Comparison of ENCODE assay signal across 9 cellular contexts in the genomic region with DNA sequence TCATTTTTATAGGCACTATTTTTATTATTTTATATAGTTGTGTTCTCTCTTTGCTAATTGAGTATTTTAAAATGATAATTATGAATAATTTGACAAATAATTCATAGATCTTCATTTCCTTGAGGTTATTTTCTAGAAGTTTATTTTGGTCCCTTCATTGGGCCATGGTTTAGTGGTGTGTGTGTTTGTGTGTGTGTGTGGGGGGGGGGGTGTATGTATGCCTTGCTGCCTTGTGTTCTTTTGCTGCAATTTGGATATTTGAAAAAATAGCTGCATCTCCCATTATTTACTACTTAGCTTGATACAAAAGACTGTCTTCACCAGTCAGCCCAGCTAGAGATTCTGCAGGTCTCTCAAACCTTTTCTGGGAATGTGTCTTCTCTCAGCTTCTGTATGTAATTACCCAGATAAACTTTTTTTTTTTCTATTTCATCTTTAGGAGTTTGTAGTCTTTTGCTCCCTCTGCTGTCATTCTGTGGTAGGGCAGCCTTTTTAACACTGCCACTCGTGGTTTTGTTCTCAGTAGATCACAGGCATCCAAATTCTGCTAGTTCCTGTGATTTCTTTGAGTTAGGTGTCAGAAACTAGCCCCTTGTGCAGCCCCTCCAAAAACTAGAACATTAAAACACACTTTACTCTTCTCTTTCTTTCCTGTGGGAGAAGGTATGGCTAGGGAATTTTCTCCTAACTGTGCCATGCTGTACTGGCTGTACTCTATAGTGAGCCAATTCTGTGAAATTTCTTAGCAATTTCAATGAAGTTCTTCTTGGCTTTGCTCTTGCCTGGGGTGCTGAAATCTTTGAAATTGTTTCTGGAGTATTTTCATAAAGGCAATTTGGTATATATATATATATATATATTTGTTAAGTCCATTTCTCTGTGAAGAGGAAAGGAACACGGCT. TPM values are rescaled to one million over a fixed set of nuclear protein-coding genes. Genes with fewer than 3 reads are reported as not detected.
DNase-seq lines count a peak whose midpoint lies in the region; ATAC-seq, FAIRE-seq and TF ChIP-seq lines count a peak whose summit lies in the region.
"Not testable (repeated sequence)": the region's sequence is repeated elsewhere in the genome, so short reads cannot be mapped to it uniquely, and the experiment has no call there.
"Had no signal": no experiment of that assay in that cellular context is flagged by ENCODE, and none has a peak within 500 bp of the region (broad histone marks: within the 10 kb centered on the region; RNA-seq: fewer than 3 reads in every experiment).

No MANE protein-coding gene starts in this region.

- not testable (repeated sequence) for H3K4me2 ChIP-seq in keratinocyte (ENCODE audit: control insufficient read depth, extremely low read depth, insufficient read depth, low read depth, low read length)

- not testable (repeated sequence) for H3K9me1 ChIP-seq in keratinocyte (ENCODE audit: control insufficient read depth, extremely low read depth, insufficient read depth, low read length)

- H3K27ac Mint-ChIP-seq in chondrocyte (ENCODE audit: unreplicated experiment) = not testable (repeated sequence)

- H3K27me3 ChIP-seq in keratinocyte (ENCODE audit: control insufficient read depth, extremely low read depth, insufficient read depth, low read length) = not testable (repeated sequence)

- H3K4me3 Mint-ChIP-seq in chondrocyte (ENCODE audit: unreplicated experiment) = not testable (repeated sequence)

- not testable (repeated sequence) for H3K27me3 Mint-ChIP-seq in chondrocyte (ENCODE audit: low read depth)

- not testable (repeated sequence) for H3K79me2 ChIP-seq in keratinocyte (ENCODE audit: control insufficient read depth, insufficient read depth, low read length)

- not testable (repeated sequence) for H3K27ac ChIP-seq in keratinocyte (ENCODE audit: control insufficient read depth, insufficient read depth, low read length)

- not testable (repeated sequence) for H3K36me3 Mint-ChIP-seq in chondrocyte (ENCODE audit: low read depth)

- peak; percentile 84 for ATAC-seq in GM19467 (IDR thresholded peaks at IDR 0.05; ENCODE audit: unreplicated experiment)
- ATAC-seq in HG03135 (IDR thresholded peaks at IDR 0.05; ENCODE audit: unreplicated experiment) = peak; percentile 76

- not testable (repeated sequence) for H3K9me3 ChIP-seq in keratinocyte (ENCODE audit: control insufficient read depth, low read depth, low read length)

- dilution Hi-C loops in keratinocyte (cut with MboI; ENCODE audit: extremely low pct_ligation_motif_present, low sequenced_read_pairs) = not testable (repeated sequence)

- H4K20me1 ChIP-seq in keratinocyte (ENCODE audit: control insufficient read depth, extremely low read depth, insufficient read depth, low read length) = not testable (repeated sequence)

- H3K4me3 ChIP-seq in keratinocyte (ENCODE audit: control insufficient read depth in 2 of 3, extremely low read depth in 1 of 3, insufficient read depth in 2 of 3, low read depth in 1 of 3, low read length in 3 of 3) = not testable (repeated sequence)

- H3K36me3 ChIP-seq in keratinocyte (ENCODE audit: control insufficient read depth in 2 of 2, extremely low read depth in 1 of 2, insufficient read depth in 2 of 2, low read length in 2 of 2) = not testable (repeated sequence)

- not testable (repeated sequence) for H3K4me1 ChIP-seq in keratinocyte (ENCODE audit: control insufficient read depth, extremely low read depth, insufficient read depth, low read length)

- H3K9me3 Mint-ChIP-seq in chondrocyte (ENCODE audit: low read depth) = not testable (repeated sequence)

- peak; percentile 83 for FAIRE-seq in keratinocyte (lab: Jason Lieb, UNC)

- TF ChIP-seq CTCF in chondrocyte (IDR thresholded peaks at IDR 0.05) = peak; percentile 82
- TF ChIP-seq CTCF in keratinocyte (optimal IDR thresholded peaks at IDR 0.05 in 1 of 3, IDR thresholded peaks at IDR 0.05 in 1 of 3, conservative IDR thresholded peaks at IDR 0.05 in 1 of 3; ENCODE audit: extremely low read depth in 1 of 3, insufficient read depth in 2 of 3, low read length in 3 of 3) = peak; percentile 36 to 51 (median 48)

- H2AFZ ChIP-seq in keratinocyte (ENCODE audit: control insufficient read depth, low read length) = not testable (repeated sequence)

- DNase-seq in DMS53 (lab: John Stamatoyannopoulos, UW) = peak; percentile 67
- DNase-seq in NCI-H2029 (lab: John Stamatoyannopoulos, UW) = peak; percentile 20
- peak; percentile 38 for DNase-seq in T1000 (lab: John Stamatoyannopoulos, UW)
- not testable (repeated sequence) for DNase-seq in chondrocyte (ENCODE audit: low spot score); keratinocyte (ENCODE audit: low read depth, low spot score)
- peak; percentile 18 to 26 for DNase-seq in stimulated activated CD4-positive, alpha-beta T cell treated with anti-CD3 and anti-CD28 coated beads, Interleukin-2, amount 100 ng/mL, for 24 hours

- H3K9ac ChIP-seq in keratinocyte (ENCODE audit: control insufficient read depth, extremely low read depth, insufficient read depth, low read length) = not testable (repeated sequence)

- not testable (repeated sequence) for H3K4me1 Mint-ChIP-seq in chondrocyte (ENCODE audit: low read depth)

RNA-seq across cellular contexts. Expression of gene UGT2B11, which starts 44.1 kb away (rescaled TPM):
- not detected in 3 replicates for total RNA-seq in chondrocyte
- not detected in 3 replicates for polyA plus RNA-seq in keratinocyte
- not detected for polyA plus RNA-seq in keratinocyte (2011; ENCODE audit: low read depth)
- polyA plus RNA-seq in keratinocyte (2011; cell fraction: cytosol; rRNA removed) = not detected in 2 replicates
- not detected in 2 replicates for polyA plus RNA-seq in keratinocyte (2011; cell fraction: nucleus; rRNA removed)
- polyA plus RNA-seq in keratinocyte (2012; ENCODE audit: low replicate concordance) = not detected in 2 replicates
- not detected in 3 replicates for polyA minus RNA-seq in keratinocyte
- polyA minus RNA-seq in keratinocyte (2011; cell fraction: cytosol; rRNA and poly(A)+ RNA removed) = not detected
- not detected in 2 replicates for polyA minus RNA-seq in keratinocyte (2011; cell fraction: nucleus; rRNA and poly(A)+ RNA removed)
- total RNA-seq: activated T-helper 2 cell treated with anti-CD3 and anti-CD28 coated beads, Interferon-gamma antibody, Interleukin-2, Interleukin-4, amounts not matched to agents 10 μg/mL and 5 μg/mL and 100 μg/mL, durations not matched to agents 14 hours and 24 hours and 36 hours had no signal
